10 cellular contexts compared by ENCODE assay signal in the genomic region with DNA sequence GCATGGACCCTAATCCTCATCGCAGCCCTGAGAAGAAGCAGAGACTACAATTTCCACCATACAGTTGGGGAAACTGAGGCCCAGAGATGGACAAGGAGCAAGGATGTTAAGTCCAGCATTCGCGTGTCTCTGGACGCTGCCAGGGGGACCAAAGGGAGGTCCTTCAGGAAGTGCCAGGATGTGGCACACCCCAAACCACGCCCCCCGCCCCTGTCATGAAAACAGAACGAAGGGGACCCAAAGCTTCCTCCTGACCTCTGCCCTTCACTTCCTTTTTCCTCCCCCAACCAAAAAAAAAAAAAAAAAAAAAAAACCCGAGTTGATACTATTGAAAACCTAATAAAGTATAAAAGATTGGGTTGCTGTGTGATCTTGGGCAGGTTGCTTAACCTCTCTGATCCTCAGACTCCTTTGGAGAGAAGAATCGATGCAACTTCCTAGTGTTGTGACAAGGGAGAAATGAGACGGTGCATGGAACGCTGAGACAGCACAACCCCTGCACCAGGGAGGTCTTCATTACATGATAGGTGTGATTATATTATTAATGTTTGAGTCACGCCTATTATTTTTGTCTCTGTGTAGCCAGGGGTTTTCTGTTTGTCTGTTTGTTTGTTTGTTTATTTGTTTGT. TPM values are rescaled to one million over a fixed set of nuclear protein-coding genes. Genes with fewer than 3 reads are reported as not detected.
DNase-seq lines count a peak whose midpoint lies in the region; ATAC-seq and TF ChIP-seq lines count a peak whose summit lies in the region.
"Had no signal": no experiment of that assay in that cellular context is flagged by ENCODE, and none has a peak within 500 bp of the region (broad histone marks: within the 10 kb centered on the region; RNA-seq: fewer than 3 reads in every experiment).

No MANE protein-coding gene starts in this region.

- no peak overlapping the region for H3K27ac Mint-ChIP-seq in activated CD4-positive, alpha-beta T cell treated with anti-CD3 and anti-CD28 coated beads for 36 hours
- peak overlapping the region in 1 of 5 experiments; percentile 47 for H3K27ac Mint-ChIP-seq in brain

- POLR2A ChIA-PET in activated CD4-positive, alpha-beta T cell treated with anti-CD3 and anti-CD28 coated beads for 36 hours (lab: Charles Lee): interaction anchor here (1.0 kb wide), 1 partner anchor 35 kb away, joined by 3 read pairs; no protein-coding TSS in a partner anchor
- POLR2A ChIA-PET in HEK293T (lab: Yijun Ruan, JAX): no interaction called here

- peak; percentile 78 for DNase-seq in activated CD4-positive, alpha-beta T cell treated with anti-CD3 and anti-CD28 coated beads for 36 hours
- no peak for DNase-seq in activated CD4-positive, alpha-beta T cell treated with anti-CD3 and anti-CD28 coated beads for 1 hour
- DNase-seq in T-helper 2 cell (peak in 3 of 5 experiments; percentile 26 to 85 (median 38)), HEK293T (ENCODE audit: extremely low spot score) (no peak), RPMI8226 (no peak)
- DNase-seq in stimulated activated CD4-positive, alpha-beta T cell treated with anti-CD3 and anti-CD28 coated beads, Interleukin-4, amount 100 ng/mL, for 24 hours: peak; percentile 56
- DNase-seq: NCI-H510A, T-helper 9 cell had no signal

- CTCF ChIA-PET in activated CD4-positive, alpha-beta T cell treated with anti-CD3 and anti-CD28 coated beads for 36 hours (lab: Charles Lee): no interaction called here
- CTCF ChIA-PET in HEK293T (lab: Yijun Ruan, JAX): no interaction called here

- no peak for TF ChIP-seq CTCF in brain (conservative IDR thresholded peaks at IDR 0.05)

- no peaks in the 10 kb centered on the region for H3K9me3 Mint-ChIP-seq in activated CD4-positive, alpha-beta T cell treated with anti-CD3 and anti-CD28 coated beads for 36 hours (ENCODE audit: low read depth)
- H3K9me3 Mint-ChIP-seq in brain: no peaks in the 10 kb centered on the region

- H3K4me1 Mint-ChIP-seq in activated CD4-positive, alpha-beta T cell treated with anti-CD3 and anti-CD28 coated beads for 36 hours: peaks cover 19% of the 10 kb centered on the region
- peaks cover 8% of the 10 kb centered on the region for H3K4me1 Mint-ChIP-seq in brain

- no peaks in the 10 kb centered on the region for H3K27me3 Mint-ChIP-seq in activated CD4-positive, alpha-beta T cell treated with anti-CD3 and anti-CD28 coated beads for 36 hours
- H3K27me3 Mint-ChIP-seq in brain: peaks cover 11% of the 10 kb centered on the region

- H3K36me3 Mint-ChIP-seq in activated CD4-positive, alpha-beta T cell treated with anti-CD3 and anti-CD28 coated beads for 36 hours (ENCODE audit: low read depth): no peaks in the 10 kb centered on the region
- no peaks in the 10 kb centered on the region for H3K36me3 Mint-ChIP-seq in brain

- no peak for ATAC-seq in activated CD4-positive, alpha-beta T cell treated with anti-CD3 and anti-CD28 coated beads for 36 hours
- ATAC-seq in GM18909 (IDR thresholded peaks at IDR 0.05; ENCODE audit: poor library complexity, unreplicated experiment): no peak

- peak overlapping the region; percentile 68 for H3K4me3 Mint-ChIP-seq in activated CD4-positive, alpha-beta T cell treated with anti-CD3 and anti-CD28 coated beads for 36 hours
- H3K4me3 Mint-ChIP-seq in brain: peak overlapping the region; percentile 27 to 83 (median 55)

- intact Hi-C loops in activated CD4-positive, alpha-beta T cell treated with anti-CD3 and anti-CD28 coated beads for 36 hours (cut with DNase I, micrococcal nuclease): loop anchor here (5.0 kb wide), 12 partner anchors 38 to 1833 kb away; partner anchors contain the start of genes CACTIN (in 1 of the 2), DPP9 (in 1 of the 2), EEF2 (in 1 of the 2) and FZR1 (in 1 of the 2)

TF ChIP-seq in HEK293T, 16 proteins besides CTCF, POLR2A, EP300 and RAD21:
- TF ChIP-seq TARDBP (IDR thresholded peaks at IDR 0.05) (no peak), LEF1 (IDR thresholded peaks at IDR 0.05; ENCODE audit: borderline replicate concordance) (no peak), BHLHE40 (IDR thresholded peaks at IDR 0.05; ENCODE audit: borderline replicate concordance) (no peak), HDGF (IDR thresholded peaks at IDR 0.05; ENCODE audit: borderline replicate concordance) (no peak), CTBP1 (IDR thresholded peaks at IDR 0.05; ENCODE audit: borderline replicate concordance) (no peak), SP1 (IDR thresholded peaks at IDR 0.05) (no peak), ARNT (IDR thresholded peaks at IDR 0.05) (no peak), PKNOX1 (IDR thresholded peaks at IDR 0.05) (no peak), ELF4 (IDR thresholded peaks at IDR 0.05) (no peak), SUZ12 (IDR thresholded peaks at IDR 0.05) (no peak), L3MBTL2 (conservative IDR thresholded peaks at IDR 0.05) (no peak), ZNF384 (IDR thresholded peaks at IDR 0.05) (no peak), FOXM1 (IDR thresholded peaks at IDR 0.05; ENCODE audit: borderline replicate concordance) (no peak)
TF ChIP-seq in HEK293T: peak in this region for 0.

RNA-seq across cellular contexts. Expression of gene ZBTB7A, which starts 2.7 kb away (rescaled TPM):
- 10 to 100 TPM; 24.0 to 26.4 TPM for total RNA-seq in activated CD4-positive, alpha-beta T cell treated with anti-CD3 and anti-CD28 coated beads for 36 hours
- polyA plus RNA-seq in brain (ENCODE audit: insufficient read depth, low read depth, low replicate concordance): 17.0 TPM

RNA-seq across cellular contexts. Expression of gene MAP2K2, which starts 54.5 kb away (rescaled TPM):
- 100 to 1,000 TPM; 108 to 133 TPM for total RNA-seq in activated CD4-positive, alpha-beta T cell treated with anti-CD3 and anti-CD28 coated beads for 36 hours
- 266 TPM for polyA plus RNA-seq in brain (ENCODE audit: insufficient read depth, low read depth, low replicate concordance)

Comparison
In these comparisons a context has a peak if more than half of its experiments do, and no peak if none do; other contexts are left out.
1. DNase-seq: peak in activated CD4-positive, alpha-beta T cell treated with anti-CD3 and anti-CD28 coated beads for 36 hours (single experiment), T-helper 2 cell (3 of 5) and stimulated activated CD4-positive, alpha-beta T cell treated with anti-CD3 and anti-CD28 coated beads, Interleukin-4, amount 100 ng/mL, for 24 hours (single experiment); none in activated CD4-positive, alpha-beta T cell treated with anti-CD3 and anti-CD28 coated beads for 1 hour (single experiment), HEK293T (single experiment) and RPMI8226 (single experiment).